19 cellular contexts compared by ENCODE assay signal in the genomic region with DNA sequence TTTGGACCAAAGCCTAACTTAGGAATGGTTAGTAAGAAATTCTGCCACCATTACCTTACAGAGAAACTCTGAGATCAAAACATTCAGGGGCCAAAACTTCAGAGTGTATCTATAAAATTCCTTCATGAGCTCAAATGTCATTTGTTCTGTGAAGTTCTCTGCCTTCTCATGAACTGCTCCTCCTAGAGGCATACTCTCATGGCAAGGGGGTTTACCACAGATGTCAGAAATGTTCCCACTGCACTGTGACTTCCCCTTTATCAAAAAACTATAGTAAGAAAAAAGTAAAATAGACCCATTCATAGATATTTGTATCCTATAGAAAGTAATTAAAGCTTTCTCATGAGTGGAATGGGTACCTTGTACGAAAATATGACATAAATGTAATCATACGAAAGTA.
"Had no signal": no experiment of that assay in that cellular context is flagged by ENCODE, and none has a peak within 500 bp of the region (broad histone marks: within the 10 kb centered on the region; RNA-seq: fewer than 3 reads in every experiment).

No MANE protein-coding gene starts in this region.

- H3K4me1 ChIP-seq: colonic mucosa, parathyroid adenoma had no signal

- H3K27me3 Mint-ChIP-seq: activated CD4-positive, alpha-beta T cell treated with anti-CD3 and anti-CD28 coated beads, Interleukin-2, amount 10 ng/mL, durations not matched to agents 24 days and 14 days; activated CD8-positive, alpha-beta T cell treated with anti-CD3 and anti-CD28 coated beads for 36 hours; activated T-cell treated with anti-CD3 and anti-CD28 coated beads, Interleukin-2, amount 50 U/mL, for 24 hours; central memory CD8-positive, alpha-beta T cell had no signal

- ATAC-seq: activated CD8-positive, alpha-beta T cell treated with anti-CD3 and anti-CD28 coated beads for 36 hours; left lobe of liver; sciatic nerve had no signal

- H3K4me1 Mint-ChIP-seq: central memory CD8-positive, alpha-beta T cell; nephron had no signal

- H3K27me3 ChIP-seq: colonic mucosa had no signal

- H3K9me3 ChIP-seq: colonic mucosa had no signal

- H3K4me3 ChIP-seq: colonic mucosa, lung had no signal

- H3K27ac Mint-ChIP-seq: activated CD4-positive, alpha-beta T cell treated with anti-CD3 and anti-CD28 coated beads, Interleukin-2, amount 10 ng/mL, durations not matched to agents 24 days and 14 days; activated CD8-positive, alpha-beta T cell treated with anti-CD3 and anti-CD28 coated beads for 36 hours; activated T-cell treated with anti-CD3 and anti-CD28 coated beads, Interleukin-2, amount 50 U/mL, for 24 hours; activated T-helper 2 cell treated with anti-CD3 and anti-CD28 coated beads, Interferon-gamma antibody, Interleukin-2, Interleukin-4, amounts not matched to agents 10 μg/mL and 5 μg/mL and 100 μg/mL, durations not matched to agents 14 hours and 24 hours and 36 hours; mesothelial cell of epicardium; nephron; T-helper 2 cell treated with Interferon-gamma antibody and Interleukin-4, amounts not matched to agents 5 μg/mL and 100 μg/mL, for 36 hours had no signal

- DNase-seq: activated CD4-positive, alpha-beta T cell treated with anti-CD3 and anti-CD28 coated beads, Interleukin-2, amount 10 ng/mL, durations not matched to agents 24 days and 14 days; activated CD8-positive, alpha-beta T cell treated with anti-CD3 and anti-CD28 coated beads for 36 hours; activated naive CD4-positive, alpha-beta T cell treated with Interleukin-2 at 50 U/mL for 16 hours; activated T-cell treated with anti-CD3 and anti-CD28 coated beads, Interleukin-2, amount 50 U/mL, for 24 hours; colonic mucosa; erythroblast; head of caudate nucleus; kidney; stimulated activated CD4-positive, alpha-beta T cell treated with anti-CD3 and anti-CD28 coated beads, Interleukin-4, amount 100 ng/mL, for 24 hours; stimulated activated naive CD4-positive, alpha-beta T cell had no signal

- H3K4me3 Mint-ChIP-seq: activated CD4-positive, alpha-beta T cell treated with anti-CD3 and anti-CD28 coated beads, Interleukin-2, amount 10 ng/mL, durations not matched to agents 24 days and 14 days; activated CD8-positive, alpha-beta T cell treated with anti-CD3 and anti-CD28 coated beads for 36 hours; activated T-cell treated with anti-CD3 and anti-CD28 coated beads, Interleukin-2, amount 50 U/mL, for 24 hours; central memory CD8-positive, alpha-beta T cell; mesothelial cell of epicardium; nephron; T-helper 2 cell treated with Interferon-gamma antibody and Interleukin-4, amounts not matched to agents 5 μg/mL and 100 μg/mL, for 36 hours had no signal
